ENCODE assay signal across 8 cellular contexts in genomic region chr9:127970401-127971313, GRCh38. TPM values are rescaled to one million over a fixed set of nuclear protein-coding genes. Genes with fewer than 3 reads are reported as not detected.
DNase-seq lines count a peak whose midpoint lies in the region; ATAC-seq and TF ChIP-seq lines count a peak whose summit lies in the region.

No MANE protein-coding gene starts in this region.

- H3K36me3 ChIP-seq in GM06990 (ENCODE audit: control insufficient read depth, insufficient read depth, low read length) (peaks cover 2% of the 10 kb centered on the region), IMR-90 (ENCODE audit: control insufficient read depth, insufficient read depth, low read length) (no peaks in the 10 kb centered on the region)

- CTCF ChIA-PET in IMR-90 (lab: Yijun Ruan, JAX) = interaction anchor here (0.9 kb wide), 1 partner anchor 27 kb away, joined by 4 read pairs; no protein-coding TSS in a partner anchor

- peaks cover 60% of the 10 kb centered on the region for H3K4me1 ChIP-seq in IMR-90 (ENCODE audit: control insufficient read depth, insufficient read depth, low read length)

- H4K8ac ChIP-seq in IMR-90 (ENCODE audit: low read depth in 2 of 2, low read length in 2 of 2) = no peak overlapping the region; a peak in 1 of 4 replicates

- H3K18ac ChIP-seq in IMR-90 (ENCODE audit: low read depth, low read length) = no peak overlapping the region

- H3K9me3 ChIP-seq in IMR-90 (ENCODE audit: control insufficient read depth, insufficient read depth, low read length) = no peaks in the 10 kb centered on the region

- no peak overlapping the region for H3K14ac ChIP-seq in IMR-90 (replicated peaks; ENCODE audit: low read depth, low read length)

- H3K27me3 ChIP-seq in GM06990 (replicated peaks; ENCODE audit: control insufficient read depth, insufficient read depth, low read length) (no peaks in the 10 kb centered on the region), IMR-90 (ENCODE audit: control insufficient read depth, insufficient read depth, low read length) (no peaks in the 10 kb centered on the region)

- no peak overlapping the region for H2BK5ac ChIP-seq in IMR-90 (ENCODE audit: low read depth, low read length, poor library complexity, severe bottlenecking)

- no peak overlapping the region for H2BK15ac ChIP-seq in IMR-90 (ENCODE audit: low read depth, low read length)

- no peak for TF ChIP-seq RAD21 in IMR-90 (IDR thresholded peaks at IDR 0.05; ENCODE audit: low read length)

- H3K23ac ChIP-seq in IMR-90 (ENCODE audit: low read depth, low read length) = peak overlapping the region; percentile 37; the same call in 1 of the 2 replicates

- no peak overlapping the region for H2AFZ ChIP-seq in IMR-90 (replicated peaks; ENCODE audit: low read length, poor library complexity)

- H2BK20ac ChIP-seq in IMR-90 (ENCODE audit: low read depth, low read length) = no peak overlapping the region

- H4K91ac ChIP-seq in IMR-90 (ENCODE audit: insufficient read depth, low read depth, low read length) = no peak overlapping the region

- H3K56ac ChIP-seq in IMR-90 (ENCODE audit: extremely low read depth, insufficient read depth, low read length) = no peak overlapping the region

- peaks cover 51% of the 10 kb centered on the region for H4K20me1 ChIP-seq in IMR-90 (ENCODE audit: insufficient read depth, low read length)

- H3K79me1 ChIP-seq in IMR-90 (ENCODE audit: low read depth in 1 of 2, low read length in 2 of 2) = peaks cover 38 to 89% of the 10 kb centered on the region in 2 experiments

- ATAC-seq in GM21529 (IDR thresholded peaks at IDR 0.05; ENCODE audit: unreplicated experiment) (peak; percentile 73), IMR-90 (ENCODE audit: low read depth) (no peak)

- no peak overlapping the region for H2AK9ac ChIP-seq in IMR-90 (replicated peaks; ENCODE audit: low read depth, low read length, poor library complexity)

- no peak for TF ChIP-seq POLR2A in IMR-90 (IDR thresholded peaks at IDR 0.05; ENCODE audit: low read depth, low read length)

- 0 out of 2 replicates have a peak overlapping the region, but pooled peaks have one; percentile 17 for H2AK5ac ChIP-seq in IMR-90 (ENCODE audit: low read depth, low read length)

- dilution Hi-C loops in IMR-90 (cut with HindIII; ENCODE audit: low sequenced_read_pairs, unreplicated experiment) = no loop called here

- no peak overlapping the region; the same call in 1 of the 2 replicates for H3K4ac ChIP-seq in IMR-90 (ENCODE audit: low read depth, low read length)

- H3K4me3 ChIP-seq in GM06990 (replicated peaks; ENCODE audit: low read depth, low read length) (peak overlapping the region; percentile 3), IMR-90 (ENCODE audit: insufficient read depth, low read depth, low read length) (no peak overlapping the region)

- TF ChIP-seq CTCF in GM06990 (IDR thresholded peaks at IDR 0.05; ENCODE audit: insufficient read depth, low read length, poor library complexity, severe bottlenecking) = no peak
- no peak for TF ChIP-seq CTCF in IMR-90 (conservative IDR thresholded peaks at IDR 0.05; ENCODE audit: low read depth, low read length)
- TF ChIP-seq CTCF in VCaP (conservative IDR thresholded peaks at IDR 0.05) = no peak

- H3K27ac ChIP-seq in IMR-90 (ENCODE audit: insufficient read depth, low read length) = no peak overlapping the region
- peak overlapping the region; percentile 100 for H3K27ac ChIP-seq in VCaP
- peak overlapping the region; percentile 98 for H3K27ac ChIP-seq in cingulate gyrus (ENCODE audit: low read depth, low read length)

- H3K9me1 ChIP-seq in IMR-90 (ENCODE audit: insufficient read depth, low read length) = peaks cover 37% of the 10 kb centered on the region

- no peak overlapping the region for H3K9ac ChIP-seq in IMR-90 (ENCODE audit: low read depth, low read length)

- POLR2A ChIA-PET in IMR-90 (lab: Charles Lee; ENCODE audit: unreplicated experiment) = no interaction called here

- DNase-seq in GM06990 (ENCODE audit: extremely low read depth, insufficient read length) (peak; percentile 81), IMR-90 (no peak), NCI-H1048 (lab: John Stamatoyannopoulos, UW) (no peak), GM03348 (ENCODE audit: low spot score) (no peak)
- DNase-seq in stimulated activated CD4-positive, alpha-beta T cell treated with anti-CD3 and anti-CD28 coated beads, Interleukin-12 subunit alpha, Interleukin-12 subunit beta, amount 100 ng/mL, for 48 hours (ENCODE audit: low read depth in 2 of 3, low spot score in 1 of 3) = peak; percentile 55 to 74 (median 72)

- H3K4me2 ChIP-seq in IMR-90 (ENCODE audit: low read depth, low read length) = no peak overlapping the region

- 71% methylated on average over 11 of the region's 16 CpGs; no CpG with 5 or more reads in 1 of the 2 experiments for WGBS in IMR-90 (ENCODE audit: extremely low coverage in 2 of 2, insufficient read length in 1 of 2), 2 experiments

- intact Hi-C loops in IMR-90 (cut with micrococcal nuclease) = no loop called here

- in situ Hi-C loops in IMR-90 (cut with MboI; ENCODE audit: low sequenced_read_pairs) = no loop called here

- no TSS peak for BruUV-seq in IMR-90 (replicated peaks; lab: Mats Ljungman, UMichigan)

- no peak overlapping the region for H4K5ac ChIP-seq in IMR-90 (ENCODE audit: low read depth, low read length)

- no peak overlapping the region for H2BK120ac ChIP-seq in IMR-90 (ENCODE audit: low read depth, low read length)

TF ChIP-seq in IMR-90, 13 proteins besides CTCF, POLR2A, EP300 and RAD21:
- no peak for TF ChIP-seq SMC3 (IDR thresholded peaks at IDR 0.05; ENCODE audit: low read depth, low read length)
- TF ChIP-seq CHD1 (IDR thresholded peaks at IDR 0.05; ENCODE audit: low read depth, low read length) = no peak
- TF ChIP-seq RFX5 (IDR thresholded peaks at IDR 0.05; ENCODE audit: low read depth, low read length) = no peak
- TF ChIP-seq MXI1 (IDR thresholded peaks at IDR 0.05; ENCODE audit: borderline replicate concordance, low read depth, low read length) = no peak
- no peak for TF ChIP-seq NFE2L2 (IDR thresholded peaks at IDR 0.05; ENCODE audit: low read depth, low read length)
- no peak for TF ChIP-seq MAZ (IDR thresholded peaks at IDR 0.05; ENCODE audit: borderline replicate concordance, low read depth, low read length)
- TF ChIP-seq ELK1 (IDR thresholded peaks at IDR 0.05; ENCODE audit: borderline replicate concordance, low read depth, low read length) = no peak
- no peak for TF ChIP-seq USF2 (IDR thresholded peaks at IDR 0.05; ENCODE audit: low read depth, low read length)
- no peak for TF ChIP-seq RCOR1 (IDR thresholded peaks at IDR 0.05; ENCODE audit: insufficient replicate concordance, low read length)
- no peak for TF ChIP-seq BHLHE40 (IDR thresholded peaks at IDR 0.05; ENCODE audit: low read depth, low read length)
- TF ChIP-seq MAFK (IDR thresholded peaks at IDR 0.05; ENCODE audit: low read depth, low read length) = no peak
TF ChIP-seq in IMR-90: peak in this region for 0.

RNA-seq across cellular contexts. Expression of gene EEIG1, which starts 10.1 kb away (rescaled TPM):
- total RNA-seq in IMR-90 (2012; rRNA removed) = 1.1 TPM in 2 replicates
- polyA plus RNA-seq in IMR-90 (2012; rRNA removed) = 17.5 and 23.2 TPM in 2 replicates
- 10.6 and 14.3 TPM in 2 replicates for polyA plus RNA-seq in IMR-90 (2012; cell fraction: cytosol; rRNA removed)
- polyA plus RNA-seq in IMR-90 (2012; cell fraction: nucleus; rRNA removed; ENCODE audit: low replicate concordance) = 21.3 and 38.9 TPM in 2 replicates

RNA-seq across cellular contexts. Expression of gene DPM2, which starts 33.0 kb away (rescaled TPM):
- 10.8 TPM in 2 replicates for total RNA-seq in IMR-90 (2012; rRNA removed)
- 60.6 and 60.9 TPM in 2 replicates for polyA plus RNA-seq in IMR-90 (2012; rRNA removed)
- 40.8 and 52.3 TPM in 2 replicates for polyA plus RNA-seq in IMR-90 (2012; cell fraction: cytosol; rRNA removed)
- polyA plus RNA-seq in IMR-90 (2012; cell fraction: nucleus; rRNA removed; ENCODE audit: low replicate concordance) = 40.3 and 50.7 TPM in 2 replicates

RNA-seq across cellular contexts. Expression of gene PIP5KL1, which starts 40.1 kb away (rescaled TPM):
- total RNA-seq in IMR-90 (2012; rRNA removed) = 0.28 and 0.36 TPM in 2 replicates
- 2.7 and 3.6 TPM in 2 replicates for polyA plus RNA-seq in IMR-90 (2012; rRNA removed)
- polyA plus RNA-seq in IMR-90 (2012; cell fraction: cytosol; rRNA removed) = 2.5 and 3.4 TPM in 2 replicates
- 22.0 and 36.8 TPM in 2 replicates for polyA plus RNA-seq in IMR-90 (2012; cell fraction: nucleus; rRNA removed; ENCODE audit: low replicate concordance)

RNA-seq across cellular contexts. Expression of gene ST6GALNAC4, which starts 53.8 kb away (rescaled TPM):
- 11.9 and 12.5 TPM in 2 replicates for total RNA-seq in IMR-90 (2012; rRNA removed)
- polyA plus RNA-seq in IMR-90 (2012; rRNA removed) = 32.9 and 42.2 TPM in 2 replicates
- polyA plus RNA-seq in IMR-90 (2012; cell fraction: cytosol; rRNA removed) = 18.6 and 48.3 TPM in 2 replicates
- polyA plus RNA-seq in IMR-90 (2012; cell fraction: nucleus; rRNA removed; ENCODE audit: low replicate concordance) = 25.4 and 59.2 TPM in 2 replicates

Comparison
In these comparisons a context has a peak if more than half of its experiments do, and no peak if none do; other contexts are left out.
1. DNase-seq: peak in GM06990 (single experiment) and stimulated activated CD4-positive, alpha-beta T cell treated with anti-CD3 and anti-CD28 coated beads, Interleukin-12 subunit alpha, Interleukin-12 subunit beta, amount 100 ng/mL, for 48 hours (3 of 3); none in IMR-90 (single experiment), NCI-H1048 (single experiment) and GM03348 (single experiment).